In the genomic region with DNA sequence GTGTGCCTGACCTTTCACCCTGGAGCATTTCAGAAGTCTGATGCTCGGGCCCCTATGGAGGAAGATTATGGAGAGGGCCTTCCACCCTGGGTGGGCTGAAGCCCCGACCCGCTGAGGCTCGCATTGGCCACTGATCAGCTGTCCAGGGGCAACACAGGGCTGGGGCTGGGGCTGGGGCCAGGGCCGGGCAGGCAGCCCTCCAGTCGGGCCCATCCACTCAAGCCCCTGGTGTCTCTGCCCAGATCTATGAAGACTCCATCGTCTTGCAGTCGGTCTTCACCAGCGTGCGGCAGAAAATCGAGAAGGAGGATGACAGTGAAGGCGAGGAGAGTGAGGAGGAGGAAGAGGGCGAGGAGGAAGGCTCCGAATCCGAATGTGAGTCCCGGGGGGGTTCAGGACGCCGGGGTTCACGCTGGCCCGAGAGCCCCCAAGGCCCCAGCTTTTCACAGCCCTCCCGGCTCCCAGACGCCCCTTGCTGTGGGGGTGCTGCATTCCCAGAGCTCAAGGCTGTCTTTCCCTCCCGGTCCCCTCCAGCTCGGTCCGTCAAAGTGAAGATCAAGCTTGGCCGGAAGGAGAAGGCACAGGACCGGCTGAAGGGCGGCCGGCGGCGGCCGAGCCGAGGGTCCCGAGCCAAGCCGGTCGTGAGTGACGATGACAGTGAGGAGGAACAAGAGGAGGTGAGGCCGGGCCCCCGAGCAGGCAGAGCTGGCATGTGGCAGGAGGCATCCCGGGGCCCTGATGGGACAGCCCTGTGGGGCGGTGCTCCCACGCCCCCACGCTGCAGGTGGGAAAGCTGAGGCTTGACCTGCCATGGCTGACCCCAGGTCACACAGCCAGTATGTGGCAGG, we compare ENCODE assay signal across 26 cellular contexts.
"Had no signal": no experiment of that assay in that cellular context is flagged by ENCODE, and none has a peak within 500 bp of the region (broad histone marks: within the 10 kb centered on the region; RNA-seq: fewer than 3 reads in every experiment).

No MANE protein-coding gene starts in this region.

- ATAC-seq: activated CD8-positive, alpha-beta memory T cell treated with anti-CD3 and anti-CD28 coated beads, Interleukin-2, amount 10 ng/mL, durations not matched to agents 7 days and 5 days had no signal

- FAIRE-seq: TTC549 had no signal

- H3K9me3 ChIP-seq: MG63, Peyer's patch had no signal

- DNase-seq: activated B cell treated with CpG ODN at 0.5 μM for 24 hours; activated CD4-positive, alpha-beta T cell treated with anti-CD3 and anti-CD28 coated beads for 1 hour; activated CD4-positive, alpha-beta T cell treated with anti-CD3 and anti-CD28 coated beads, Interleukin-2, amount 10 ng/mL, durations not matched to agents 24 days and 14 days; activated CD4-positive, alpha-beta T cell treated with anti-CD3 and anti-CD28 coated beads, Interleukin-2, amount 50 U/mL, for 48 hours; activated CD8-positive, alpha-beta memory T cell treated with anti-CD3 and anti-CD28 coated beads, Interleukin-2, amount 10 ng/mL, durations not matched to agents 7 days and 5 days; activated effector memory CD4-positive, alpha-beta T cell treated with Interleukin-2 at 50 U/mL for 16 hours; activated naive CD4-positive, alpha-beta T cell treated with Interleukin-2 at 50 U/mL for 16 hours; activated T-cell treated with anti-CD3 and anti-CD28 coated beads, Interleukin-2, amount 50 U/mL, for 24 hours; amygdala; brain microvascular endothelial cell; MG63; MV-4-11; NCI-H1092 treated with DMSO at 0.1 percent for 48 hours; NCI-H1417 treated with DMSO at 0.1 percent for 48 hours; NCI-H1694; NCI-H2029; NCI-H2107; NCI-H2171 treated with DMSO at 0.1 percent for 48 hours; NCI-H345; NCI-H510A; NCI-H69; Peyer's patch; SHP77 treated with DMSO at 0.1 percent for 48 hours; T-helper 9 cell had no signal

- H3K27me3 ChIP-seq: brain microvascular endothelial cell, cardiac muscle cell, MG63, Peyer's patch had no signal

- H3K4me3 ChIP-seq: cardiac muscle cell, MG63, Peyer's patch had no signal

- H3K4me1 ChIP-seq: Peyer's patch had no signal

- H3K27ac ChIP-seq: brain microvascular endothelial cell, cardiac muscle cell, Peyer's patch had no signal
